Comparison of ENCODE assay signal across 17 cellular contexts in genomic region chr1:234163267-234163919, GRCh38.
"Had no signal": no experiment of that assay in that cellular context is flagged by ENCODE, and none has a peak within 500 bp of the region (broad histone marks: within the 10 kb centered on the region; RNA-seq: fewer than 3 reads in every experiment).

No MANE protein-coding gene starts in this region.

- H3K27ac ChIP-seq: foreskin keratinocyte, left ventricle myocardium inferior, tibial artery, vagina had no signal

- H3K4me1 ChIP-seq: foreskin keratinocyte, tibial artery, vagina had no signal

- H3K36me3 ChIP-seq: left ventricle myocardium inferior, tibial artery, vagina had no signal

- H3K4me1 Mint-ChIP-seq: activated T-helper 17 cell treated with anti-CD3 and anti-CD28 coated beads, Interleukin-2, amount 50 U/mL, for 72 hours had no signal

- ATAC-seq: activated T-helper 17 cell treated with anti-CD3 and anti-CD28 coated beads, Interleukin-2, amount 50 U/mL, for 72 hours; natural killer cell treated with Interleukin-12 subunit alpha and Interleukin-12 subunit beta and Interleukin-15 and Interleukin-18, amount 100 ng/mL, for 72 hours had no signal

- DNase-seq: activated CD4-positive, alpha-beta T cell treated with anti-CD3 and anti-CD28 coated beads, Interleukin-2, amount 50 U/mL, for 4 hours; activated naive CD4-positive, alpha-beta T cell treated with anti-CD3 and anti-CD28 coated beads, Interleukin-2, amount 50 U/mL, for 16 hours; cortex of kidney; effector CD4-positive, alpha-beta T cell; foreskin keratinocyte; glutamatergic neuron; hypothalamus; left ventricle myocardium inferior; posterior cingulate gyrus; retina; stimulated activated CD4-positive, alpha-beta T cell treated with anti-CD3 and anti-CD28 coated beads, Interleukin-12 subunit alpha, Interleukin-12 subunit beta, amount 100 ng/mL, for 4 hours; stimulated activated CD4-positive, alpha-beta T cell treated with anti-CD3 and anti-CD28 coated beads, Interleukin-2, amount 100 ng/mL, for 24 hours; T-helper 9 cell; tibial artery had no signal

- H3K9me3 ChIP-seq: left ventricle myocardium inferior, tibial artery, vagina had no signal

- H3K27me3 ChIP-seq: foreskin keratinocyte, tibial artery, vagina had no signal

- H3K4me3 ChIP-seq: left ventricle myocardium inferior, tibial artery, vagina had no signal

- H3K9me3 Mint-ChIP-seq: activated T-helper 17 cell treated with anti-CD3 and anti-CD28 coated beads, Interleukin-2, amount 50 U/mL, for 72 hours; natural killer cell treated with Interleukin-12 subunit alpha and Interleukin-12 subunit beta and Interleukin-15 and Interleukin-18, amount 100 ng/mL, for 72 hours had no signal

- H3K4me3 Mint-ChIP-seq: activated T-helper 17 cell treated with anti-CD3 and anti-CD28 coated beads, Interleukin-2, amount 50 U/mL, for 72 hours; natural killer cell treated with Interleukin-12 subunit alpha and Interleukin-12 subunit beta and Interleukin-15 and Interleukin-18, amount 100 ng/mL, for 72 hours had no signal

- H3K36me3 Mint-ChIP-seq: natural killer cell treated with Interleukin-12 subunit alpha and Interleukin-12 subunit beta and Interleukin-15 and Interleukin-18, amount 100 ng/mL, for 72 hours had no signal

- H3K27ac Mint-ChIP-seq: activated T-helper 17 cell treated with anti-CD3 and anti-CD28 coated beads, Interleukin-2, amount 50 U/mL, for 72 hours; natural killer cell treated with Interleukin-12 subunit alpha and Interleukin-12 subunit beta and Interleukin-15 and Interleukin-18, amount 100 ng/mL, for 72 hours had no signal
